In genomic region chr19:8335343-8336071, GRCh38 we compare ENCODE assay signal across 8 cellular contexts. TPM values are rescaled to one million over a fixed set of nuclear protein-coding genes. Genes with fewer than 3 reads are reported as not detected.
DNase-seq lines count a peak whose midpoint lies in the region; ATAC-seq and TF ChIP-seq lines count a peak whose summit lies in the region.

No MANE protein-coding gene starts in this region.

- ATAC-seq in HG03432 (IDR thresholded peaks at IDR 0.05; ENCODE audit: unreplicated experiment): peak; percentile 49
- peak; percentile 66 to 74 (median 69) for ATAC-seq in natural killer cell
- no peak for ATAC-seq in HG03469 (IDR thresholded peaks at IDR 0.05; ENCODE audit: unreplicated experiment)

- H3K4me1 Mint-ChIP-seq in natural killer cell: peaks cover 2 to 7% of the 10 kb centered on the region in 2 donors
- peaks cover 4% of the 10 kb centered on the region for H3K4me1 Mint-ChIP-seq in CD14-positive monocyte

- peak; percentile 37 for DNase-seq in GM10248 (ENCODE audit: extremely low spot score)
- no peak for DNase-seq in astrocyte of the cerebellum (ENCODE audit: low read depth)
- DNase-seq in natural killer cell: no peak
- no peak for DNase-seq in OCI-M2 (lab: John Stamatoyannopoulos, UW; ENCODE audit: unreplicated experiment)
- no peak for DNase-seq in NOMO-1 treated with dmso at 0.1 percent for 144 hours (lab: John Stamatoyannopoulos, UW; ENCODE audit: unreplicated experiment)
- DNase-seq in CD14-positive monocyte (ENCODE audit: low spot score): no peak

- intact Hi-C loops in natural killer cell (cut with micrococcal nuclease) (no loop called here), CD14-positive monocyte (cut with micrococcal nuclease) (no loop called here)

- TF ChIP-seq CTCF in GM10248 (IDR thresholded peaks at IDR 0.05; ENCODE audit: control extremely low read depth, extremely low read depth, low read depth, missing control alignments) (no peak), astrocyte of the cerebellum (IDR thresholded peaks at IDR 0.05; ENCODE audit: low read depth, low read length, missing control alignments) (peak; percentile 15), natural killer cell (IDR thresholded peaks at IDR 0.05) (no peak), CD14-positive monocyte (IDR thresholded peaks at IDR 0.05) (no peak)

- no peaks in the 10 kb centered on the region for H3K9me3 Mint-ChIP-seq in natural killer cell
- peaks cover 0 to 10% (median 2%) of the 10 kb centered on the region in 7 donors for H3K9me3 Mint-ChIP-seq in CD14-positive monocyte

- CTCF ChIA-PET in GM10248 (lab: Yijun Ruan, JAX): interaction anchor here (2.2 kb wide), 1 partner anchor 18 kb away, joined by 17 read pairs; no protein-coding TSS in a partner anchor

- in situ Hi-C loops in astrocyte of the cerebellum (cut with HindIII; ENCODE audit: low sequenced_read_pairs): no loop called here

- H3K36me3 Mint-ChIP-seq in natural killer cell: no peaks in the 10 kb centered on the region
- H3K36me3 Mint-ChIP-seq in CD14-positive monocyte: no peaks in the 10 kb centered on the region

- no peak overlapping the region for H3K4me3 ChIP-seq in astrocyte of the cerebellum (ENCODE audit: low read depth, low read length)

- H3K27ac Mint-ChIP-seq in natural killer cell (peak overlapping the region in 1 of 2 donors; percentile 38), CD14-positive monocyte (no peak overlapping the region)

- POLR2A ChIA-PET in GM10248 (lab: Yijun Ruan, JAX): interaction anchor here (0.8 to 2.1 kb wide), 2 partner anchors 12 to 14 kb away, joined by 3 to 16 read pairs; partner anchors contain the start of gene RPS28

- peak overlapping the region; percentile 68 for H3K4me3 Mint-ChIP-seq in natural killer cell
- peak overlapping the region in 1 of 2 donors; percentile 67 for H3K4me3 Mint-ChIP-seq in CD14-positive monocyte

- H3K27me3 Mint-ChIP-seq in natural killer cell (ENCODE audit: low read depth in 2 of 2) (peaks cover 0 to 3% of the 10 kb centered on the region in 2 donors), CD14-positive monocyte (ENCODE audit: low read depth in 3 of 3) (peaks cover 70 to 82% (median 76%) of the 10 kb centered on the region in 3 donors)

RNA-seq across cellular contexts. Expression of gene KANK3, which starts 7.6 kb away (rescaled TPM):
- 10 to 100 TPM in 1 of 3 donors, 1 to 10 TPM in 2; 5.7 to 16.9 (median 8.4) TPM for total RNA-seq in natural killer cell
- polyA plus RNA-seq in CD14-positive monocyte: not detected

RNA-seq across cellular contexts. Expression of gene RPS28, which starts 14.2 kb away (rescaled TPM):
- total RNA-seq in natural killer cell: 1,000 to 10,000 TPM; 1,133 to 1,486 (median 1,403) TPM
- polyA plus RNA-seq in CD14-positive monocyte: 1,000 to 10,000 TPM in 1 of 2 donors, 100 to 1,000 TPM in 1; 984 to 1,104 TPM

RNA-seq across cellular contexts. Expression of gene NDUFA7, which starts 14.3 kb away (rescaled TPM):
- total RNA-seq in natural killer cell: 10 to 100 TPM; 19.3 to 28.5 (median 28.4) TPM
- 100 to 1,000 TPM; 133 to 153 TPM for polyA plus RNA-seq in CD14-positive monocyte

RNA-seq across cellular contexts. Expression of gene CD320, which starts 27.3 kb away (rescaled TPM):
- 10 to 100 TPM; 17.0 to 47.1 (median 38.7) TPM for total RNA-seq in natural killer cell
- polyA plus RNA-seq in CD14-positive monocyte: 1 to 10 TPM in 1 of 2 donors, under 1 TPM in 1; 0.72 to 1.0 TPM

RNA-seq across cellular contexts. Expression of gene ANGPTL4, which starts 28.4 kb away (rescaled TPM):
- total RNA-seq in natural killer cell: not detected
- polyA plus RNA-seq in CD14-positive monocyte: not detected
